ENCODE assay signal across 27 cellular contexts in the genomic region with DNA sequence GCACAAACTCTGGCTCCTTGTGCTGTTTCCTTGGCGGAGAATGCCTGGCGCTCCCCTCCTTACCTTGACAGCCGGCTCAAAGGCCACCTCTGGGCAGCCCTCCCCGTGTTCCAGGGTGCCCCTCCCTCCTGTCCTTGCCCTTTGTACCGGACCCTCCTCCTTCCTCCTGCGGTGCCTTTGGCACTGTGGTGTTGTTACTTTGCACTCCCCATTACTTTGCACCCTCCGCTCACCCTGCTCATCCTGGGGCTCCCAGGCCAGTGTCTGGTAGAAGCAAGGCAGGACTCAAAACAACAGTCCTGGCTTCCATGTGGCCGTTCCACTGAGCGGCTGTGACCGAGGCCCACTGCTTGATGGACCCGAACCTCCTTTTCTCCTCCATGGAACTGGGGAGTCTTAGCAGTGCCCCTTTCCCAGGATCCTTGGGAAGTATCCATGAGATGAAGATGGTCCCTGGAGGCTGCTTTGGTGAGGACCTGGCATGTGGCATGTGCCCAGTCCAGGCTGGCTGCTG.
DNase-seq lines count a peak whose midpoint lies in the region; ATAC-seq, FAIRE-seq and TF ChIP-seq lines count a peak whose summit lies in the region.
"Had no signal": no experiment of that assay in that cellular context is flagged by ENCODE, and none has a peak within 500 bp of the region (broad histone marks: within the 10 kb centered on the region; RNA-seq: fewer than 3 reads in every experiment).

No MANE protein-coding gene starts in this region.

- TF ChIP-seq RAD21 in liver (IDR thresholded peaks at IDR 0.05): no peak

- H3K9ac ChIP-seq in liver (ENCODE audit: low read depth in 1 of 2, low read length in 2 of 2): no peak overlapping the region

- H3K9me3 ChIP-seq in liver (ENCODE audit: control insufficient read depth in 4 of 4, low read length in 3 of 4) (no peaks in the 10 kb centered on the region), small intestine (ENCODE audit: control insufficient read depth, low read depth) (no peaks in the 10 kb centered on the region), vagina (no peaks in the 10 kb centered on the region)
- H3K9me3 ChIP-seq: thoracic aorta had no signal

- H3K27ac ChIP-seq in liver (ENCODE audit: low read depth in 1 of 2, low read length in 2 of 2) (no peak overlapping the region), small intestine (ENCODE audit: low read depth in 1 of 2, low read length in 1 of 2) (peak overlapping the region; percentile 81), vagina (no peak overlapping the region)
- H3K27ac ChIP-seq: cardiac muscle cell, HL-60, thoracic aorta had no signal

- no peak for TF ChIP-seq CTCF in brain (conservative IDR thresholded peaks at IDR 0.05)
- TF ChIP-seq CTCF in liver (IDR thresholded peaks at IDR 0.05; ENCODE audit: low read depth, low read length, missing input control): no peak
- TF ChIP-seq CTCF in vagina (IDR thresholded peaks at IDR 0.05): no peak

- 73% methylated on average over 11 of the region's 11 CpGs for WGBS in liver
- WGBS in small intestine, 3 donors: 23 to 62% (median 49%) methylated on average over 11 of the region's 11 CpGs

- no peaks in the 10 kb centered on the region for H3K27me3 ChIP-seq in liver (ENCODE audit: control insufficient read depth in 4 of 4, insufficient read depth in 4 of 4, low read length in 3 of 4)
- H3K27me3 ChIP-seq in small intestine (ENCODE audit: control insufficient read depth in 2 of 2, insufficient read depth in 2 of 2, low read length in 2 of 2): no peaks in the 10 kb centered on the region
- no peaks in the 10 kb centered on the region for H3K27me3 ChIP-seq in vagina
- H3K27me3 ChIP-seq: cardiac muscle cell had no signal

- peaks cover 57% of the 10 kb centered on the region for H3K36me3 Mint-ChIP-seq in brain
- H3K36me3 Mint-ChIP-seq: activated naive CD8-positive, alpha-beta T cell treated with anti-CD3 and anti-CD28 coated beads for 36 hours had no signal

- H3K27ac Mint-ChIP-seq in brain: peak overlapping the region in 3 of 5 experiments; percentile 66 to 86 (median 70)
- H3K27ac Mint-ChIP-seq: activated CD4-positive, alpha-beta memory T cell treated with anti-CD3 and anti-CD28 coated beads, Interleukin-2, amount 10 ng/mL, durations not matched to agents 7 days and 5 days; activated naive CD8-positive, alpha-beta T cell treated with anti-CD3 and anti-CD28 coated beads for 36 hours; dendritic cell treated with granulocyte-macrophage colony-stimulating factor and Interleukin-4, amounts not matched to agents 40 ng/mL and 50 ng/mL, for 4 days had no signal

- H3K27me3 Mint-ChIP-seq in brain: no peaks in the 10 kb centered on the region
- H3K27me3 Mint-ChIP-seq: activated CD4-positive, alpha-beta memory T cell treated with anti-CD3 and anti-CD28 coated beads, Interleukin-2, amount 10 ng/mL, durations not matched to agents 7 days and 5 days; activated naive CD8-positive, alpha-beta T cell treated with anti-CD3 and anti-CD28 coated beads for 36 hours; dendritic cell treated with granulocyte-macrophage colony-stimulating factor and Interleukin-4, amounts not matched to agents 40 ng/mL and 50 ng/mL, for 4 days had no signal

- intact Hi-C loops in vagina (cut with DNase I): no loop called here

- H3K4me1 ChIP-seq in liver (ENCODE audit: control insufficient read depth in 4 of 4, insufficient read depth in 4 of 4, low read length in 3 of 4): peaks cover 3 to 21% (median 7%) of the 10 kb centered on the region in 4 donors
- H3K4me1 ChIP-seq in small intestine (ENCODE audit: control insufficient read depth in 2 of 2, insufficient read depth in 1 of 2, low read depth in 1 of 2, low read length in 1 of 2): peaks cover 3 to 8% of the 10 kb centered on the region in 2 donors
- H3K4me1 ChIP-seq in vagina: peaks cover 11% of the 10 kb centered on the region

- H3K36me3 ChIP-seq in liver (ENCODE audit: control insufficient read depth in 4 of 4, insufficient read depth in 3 of 4, low read depth in 1 of 4, low read length in 3 of 4): no peaks in the 10 kb centered on the region
- no peaks in the 10 kb centered on the region for H3K36me3 ChIP-seq in small intestine (ENCODE audit: control insufficient read depth in 2 of 2, insufficient read depth in 2 of 2, low read length in 2 of 2)
- H3K36me3 ChIP-seq in vagina: no peaks in the 10 kb centered on the region
- H3K36me3 ChIP-seq: cardiac muscle cell, thoracic aorta had no signal

- no peak for TF ChIP-seq POLR2A in vagina (IDR thresholded peaks at IDR 0.05)

- H3K4me3 ChIP-seq in liver (ENCODE audit: low read depth in 1 of 3, low read length in 3 of 3) (no peak overlapping the region), small intestine (ENCODE audit: low read depth in 1 of 2, low read length in 2 of 2) (no peak overlapping the region), vagina (no peak overlapping the region)
- H3K4me3 ChIP-seq: cardiac muscle cell, GM12878, thoracic aorta had no signal

- DNase-seq in LoVo (ENCODE audit: low spot score) (peak; percentile 28), small intestine (peak; percentile 98), DMS79 (lab: John Stamatoyannopoulos, UW) (no peak), vagina (ENCODE audit: extremely low spot score in 2 of 2) (no peak), NCI-H1092 treated with DMSO at 0.1 percent for 48 hours (lab: John Stamatoyannopoulos, UW) (no peak)
- DNase-seq: activated CD4-positive, alpha-beta memory T cell treated with anti-CD3 and anti-CD28 coated beads, Interleukin-2, amount 10 ng/mL, durations not matched to agents 7 days and 5 days; activated CD4-positive, CD25-positive, alpha-beta regulatory T cell; activated CD8-positive, alpha-beta memory T cell treated with anti-CD3 and anti-CD28 coated beads, Interleukin-2, amount 50 U/mL, for 48 hours; activated naive CD8-positive, alpha-beta T cell treated with anti-CD3 and anti-CD28 coated beads for 36 hours; EL; Kasumi-1; kidney glomerular epithelial cell; NCI-H1694 treated with DMSO at 0.1 percent for 48 hours; NCI-H2171; NCI-H524 treated with DMSO at 0.1 percent for 48 hours; NK-92 treated with Interleukin-12 subunit alpha and Interleukin-12 subunit beta, amount 100 ng/mL, for 24 hours; PC-3; SHP77 treated with DMSO at 0.1 percent for 48 hours; stimulated activated naive CD8-positive, alpha-beta T cell treated with anti-CD3 and anti-CD28 coated beads, Interleukin-15, Interleukin-2, amounts not matched to agents 100 U/mL and 50 U/mL, for 24 hours had no signal

- peaks cover 28% of the 10 kb centered on the region for H3K4me1 Mint-ChIP-seq in brain

- no peak for FAIRE-seq in small intestine (lab: Jason Lieb, UNC)
- FAIRE-seq: GM12878 had no signal

- no peaks in the 10 kb centered on the region for H3K9me3 Mint-ChIP-seq in brain
- H3K9me3 Mint-ChIP-seq: activated CD4-positive, alpha-beta memory T cell treated with anti-CD3 and anti-CD28 coated beads, Interleukin-2, amount 10 ng/mL, durations not matched to agents 7 days and 5 days; activated naive CD8-positive, alpha-beta T cell treated with anti-CD3 and anti-CD28 coated beads for 36 hours; dendritic cell treated with granulocyte-macrophage colony-stimulating factor and Interleukin-4, amounts not matched to agents 40 ng/mL and 50 ng/mL, for 4 days had no signal

- no peak for ATAC-seq in GM18511 (IDR thresholded peaks at IDR 0.05; ENCODE audit: unreplicated experiment)
- ATAC-seq: GM12878; PC-3; stimulated activated naive CD8-positive, alpha-beta T cell treated with anti-CD3 and anti-CD28 coated beads, Interleukin-15, Interleukin-2, amounts not matched to agents 100 U/mL and 50 U/mL, for 24 hours had no signal

- H3K4me3 Mint-ChIP-seq in brain: no peak overlapping the region
- H3K4me3 Mint-ChIP-seq: activated CD4-positive, alpha-beta memory T cell treated with anti-CD3 and anti-CD28 coated beads, Interleukin-2, amount 10 ng/mL, durations not matched to agents 7 days and 5 days; activated naive CD8-positive, alpha-beta T cell treated with anti-CD3 and anti-CD28 coated beads for 36 hours; dendritic cell treated with granulocyte-macrophage colony-stimulating factor and Interleukin-4, amounts not matched to agents 40 ng/mL and 50 ng/mL, for 4 days had no signal

TF ChIP-seq in liver, 16 proteins besides CTCF, POLR2A, EP300 and RAD21:
- TF ChIP-seq HNF4G (IDR thresholded peaks at IDR 0.05) (peak; percentile 54), RXRA (IDR thresholded peaks at IDR 0.05) (peak in 1 of 2 donors; percentile 27), FOXA1 (IDR thresholded peaks at IDR 0.05) (no peak), HNF4A (conservative IDR thresholded peaks at IDR 0.05) (peak; percentile 74 to 84)

Comparison
In these comparisons a context has a peak if more than half of its experiments do, and no peak if none do; other contexts are left out.
1. DNase-seq: peak in LoVo (single experiment) and small intestine (single experiment); none in DMS79 (single experiment), vagina (0 of 2) and NCI-H1092 treated with DMSO at 0.1 percent for 48 hours (single experiment).
2. H3K27ac ChIP-seq: peak in small intestine (2 of 2); none in liver (0 of 2) and vagina (single experiment).